Comparison of ENCODE assay signal across 20 cellular contexts in genomic region chr5:143364061-143364460, GRCh38. TPM values are rescaled to one million over a fixed set of nuclear protein-coding genes. Genes with fewer than 3 reads are reported as not detected.
DNase-seq lines count a peak whose midpoint lies in the region; ATAC-seq lines count a peak whose summit lies in the region.
"Had no signal": no experiment of that assay in that cellular context is flagged by ENCODE, and none has a peak within 500 bp of the region (broad histone marks: within the 10 kb centered on the region; RNA-seq: fewer than 3 reads in every experiment).

No MANE protein-coding gene starts in this region.

- no peaks in the 10 kb centered on the region for H3K27me3 Mint-ChIP-seq in stimulated activated naive CD8-positive, alpha-beta T cell treated with anti-CD3 and anti-CD28 coated beads, Interleukin-15, Interleukin-2, amounts not matched to agents 100 ng/mL and 50 ng/mL, for 24 hours
- no peaks in the 10 kb centered on the region for H3K27me3 Mint-ChIP-seq in stimulated activated naive CD8-positive, alpha-beta T cell treated with anti-CD3 and anti-CD28 coated beads, Interleukin-15, amount 100 ng/mL, for 72 hours
- H3K27me3 Mint-ChIP-seq in T-cell (no peaks in the 10 kb centered on the region), immature natural killer cell (ENCODE audit: low read depth in 3 of 3) (peaks cover 0 to 5% (median 2%) of the 10 kb centered on the region in 3 donors)
- H3K27me3 Mint-ChIP-seq in CD4-positive, alpha-beta memory T cell, result no peaks in the 10 kb centered on the region
- H3K27me3 Mint-ChIP-seq: IgD-negative memory B cell had no signal

- H3K36me3 ChIP-seq in CD4-positive, alpha-beta memory T cell (ENCODE audit: insufficient read depth, low read length), result no peaks in the 10 kb centered on the region
- H3K36me3 ChIP-seq: Peyer's patch had no signal

- intact Hi-C loops in CD4-positive, alpha-beta memory T cell (cut with micrococcal nuclease), result no loop called here

- no peak for ATAC-seq in stimulated activated naive CD8-positive, alpha-beta T cell treated with anti-CD3 and anti-CD28 coated beads, Interleukin-15, amount 100 ng/mL, for 72 hours
- ATAC-seq in T-cell (replicated peaks in 1 of 4) (no peak), HG02852 (IDR thresholded peaks at IDR 0.05; ENCODE audit: unreplicated experiment) (no peak)
- ATAC-seq: SK-N-SH treated with all-trans-retinoic acid at 6 μM for 48 hours had no signal

- H3K4me3 Mint-ChIP-seq in stimulated activated naive CD8-positive, alpha-beta T cell treated with anti-CD3 and anti-CD28 coated beads, Interleukin-15, Interleukin-2, amounts not matched to agents 100 ng/mL and 50 ng/mL, for 24 hours, result no peak overlapping the region
- H3K4me3 Mint-ChIP-seq in stimulated activated naive CD8-positive, alpha-beta T cell treated with anti-CD3 and anti-CD28 coated beads, Interleukin-15, amount 100 ng/mL, for 72 hours, result no peak overlapping the region
- H3K4me3 Mint-ChIP-seq in T-cell (peak overlapping the region in 1 of 3 donors; percentile 49), immature natural killer cell (peak overlapping the region in 3 of 5 donors; percentile 8 to 26 (median 20))
- H3K4me3 Mint-ChIP-seq in CD4-positive, alpha-beta memory T cell, result peak overlapping the region in 3 of 8 donors; percentile 34 to 53 (median 44)

- peaks cover 63% of the 10 kb centered on the region for H3K36me3 Mint-ChIP-seq in stimulated activated naive CD8-positive, alpha-beta T cell treated with anti-CD3 and anti-CD28 coated beads, Interleukin-15, Interleukin-2, amounts not matched to agents 100 ng/mL and 50 ng/mL, for 24 hours (ENCODE audit: low read depth)
- H3K36me3 Mint-ChIP-seq in T-cell (peaks cover 54% of the 10 kb centered on the region), immature natural killer cell (peaks cover 3 to 6% (median 5%) of the 10 kb centered on the region in 3 donors)
- H3K36me3 Mint-ChIP-seq in CD4-positive, alpha-beta memory T cell, result peaks cover 40 to 48% of the 10 kb centered on the region in 2 donors

- H3K27me3 ChIP-seq in CD4-positive, alpha-beta memory T cell (ENCODE audit: insufficient read depth, low read length), result no peaks in the 10 kb centered on the region
- H3K27me3 ChIP-seq: Peyer's patch had no signal

- no peak for DNase-seq in stimulated activated naive CD8-positive, alpha-beta T cell treated with anti-CD3 and anti-CD28 coated beads, Interleukin-15, amount 100 ng/mL, for 72 hours
- no peak for DNase-seq in T-cell
- DNase-seq in immature natural killer cell, result no peak
- DNase-seq in CD4-positive, alpha-beta memory T cell, result no peak
- no peak for DNase-seq in D341Med (ENCODE audit: low spot score)
- DNase-seq: EL, GF-D8, MM.1S, NCI-H1092, NCI-H1436, NCI-H187 treated with DMSO at 0.1 percent for 48 hours, NCI-H510A treated with DMSO at 0.1 percent for 48 hours, NCI-H774, Peyer's patch, T-helper 1 cell had no signal

- peaks cover 19% of the 10 kb centered on the region for H3K9me3 Mint-ChIP-seq in stimulated activated naive CD8-positive, alpha-beta T cell treated with anti-CD3 and anti-CD28 coated beads, Interleukin-15, Interleukin-2, amounts not matched to agents 100 ng/mL and 50 ng/mL, for 24 hours
- peaks cover 9 to 18% of the 10 kb centered on the region in 2 donors for H3K9me3 Mint-ChIP-seq in stimulated activated naive CD8-positive, alpha-beta T cell treated with anti-CD3 and anti-CD28 coated beads, Interleukin-15, amount 100 ng/mL, for 72 hours
- H3K9me3 Mint-ChIP-seq in T-cell (peaks cover 5 to 21% (median 6%) of the 10 kb centered on the region in 3 donors), immature natural killer cell (no peaks in the 10 kb centered on the region)
- peaks cover 0 to 18% (median 8%) of the 10 kb centered on the region in 8 donors for H3K9me3 Mint-ChIP-seq in CD4-positive, alpha-beta memory T cell

- H3K27ac ChIP-seq in CD4-positive, alpha-beta memory T cell (ENCODE audit: low read depth, low read length), result no peak overlapping the region
- H3K27ac ChIP-seq: C4-2B, Peyer's patch had no signal

- POLR2A ChIA-PET in T-cell (lab: Charles Lee), result no interaction called here
- POLR2A ChIA-PET in CD4-positive, alpha-beta memory T cell (lab: Charles Lee; ENCODE audit: partially characterized antibody), result interaction anchor here (1.0 to 1.1 kb wide), 2 partner anchors 10 to 11 kb away, joined by 3 read pairs; no protein-coding TSS in a partner anchor

- peaks cover 78% of the 10 kb centered on the region for H3K4me1 Mint-ChIP-seq in stimulated activated naive CD8-positive, alpha-beta T cell treated with anti-CD3 and anti-CD28 coated beads, Interleukin-15, Interleukin-2, amounts not matched to agents 100 ng/mL and 50 ng/mL, for 24 hours (ENCODE audit: low read depth)
- H3K4me1 Mint-ChIP-seq in stimulated activated naive CD8-positive, alpha-beta T cell treated with anti-CD3 and anti-CD28 coated beads, Interleukin-15, amount 100 ng/mL, for 72 hours, result peaks cover 65% of the 10 kb centered on the region
- peaks cover 85 to 88% (median 87%) of the 10 kb centered on the region in 3 donors for H3K4me1 Mint-ChIP-seq in T-cell
- peaks cover 92 to 99% of the 10 kb centered on the region in 2 donors for H3K4me1 Mint-ChIP-seq in immature natural killer cell
- peaks cover 61 to 95% (median 78%) of the 10 kb centered on the region in 4 donors for H3K4me1 Mint-ChIP-seq in CD4-positive, alpha-beta memory T cell

- CTCF ChIA-PET in T-cell (lab: Charles Lee), result interaction anchor here in 1 of 2 donors (0.5 to 0.6 kb wide), 2 partner anchors 82 to 520 kb away, joined by 4 to 5 read pairs; no protein-coding TSS in a partner anchor
- CTCF ChIA-PET in CD4-positive, alpha-beta memory T cell (lab: Charles Lee; ENCODE audit: partially characterized antibody), result no interaction called here

- peaks cover 83% of the 10 kb centered on the region for H3K4me1 ChIP-seq in CD4-positive, alpha-beta memory T cell (ENCODE audit: insufficient read depth, low read length)

- no peaks in the 10 kb centered on the region for H3K9me3 ChIP-seq in CD4-positive, alpha-beta memory T cell (ENCODE audit: control insufficient read depth in 1 of 2, low read length in 2 of 2)
- H3K9me3 ChIP-seq: Peyer's patch had no signal

- peak overlapping the region; percentile 66 for H3K27ac Mint-ChIP-seq in stimulated activated naive CD8-positive, alpha-beta T cell treated with anti-CD3 and anti-CD28 coated beads, Interleukin-15, Interleukin-2, amounts not matched to agents 100 ng/mL and 50 ng/mL, for 24 hours
- no peak overlapping the region for H3K27ac Mint-ChIP-seq in stimulated activated naive CD8-positive, alpha-beta T cell treated with anti-CD3 and anti-CD28 coated beads, Interleukin-15, amount 100 ng/mL, for 72 hours
- H3K27ac Mint-ChIP-seq in T-cell (peak overlapping the region; percentile 25 to 69), immature natural killer cell (peak overlapping the region in 2 of 6 donors; percentile 2 to 63)
- peak overlapping the region in 3 of 7 donors; percentile 13 to 72 (median 57) for H3K27ac Mint-ChIP-seq in CD4-positive, alpha-beta memory T cell
- H3K27ac Mint-ChIP-seq: IgD-negative memory B cell had no signal

- no peak overlapping the region for H3K4me3 ChIP-seq in CD4-positive, alpha-beta memory T cell (ENCODE audit: low read length in 2 of 2)
- H3K4me3 ChIP-seq: Peyer's patch had no signal

RNA-seq across cellular contexts. Expression of gene NR3C1, which starts 39.4 kb away (rescaled TPM):
- 100 to 1,000 TPM; 108 to 156 (median 122) TPM for total RNA-seq in T-cell
- polyA plus RNA-seq in immature natural killer cell, result 100 to 1,000 TPM in 1 of 3 donors, 10 to 100 TPM in 2; 87.3 to 142 (median 92.6) TPM
- 100 to 1,000 TPM; 161 to 164 TPM for total RNA-seq in CD4-positive, alpha-beta memory T cell
- 100 to 1,000 TPM in 1 of 2 donors, 10 to 100 TPM in 1; 92.0 to 125 TPM for polyA plus RNA-seq in CD4-positive, alpha-beta memory T cell

Comparison
In these comparisons a context has a peak if more than half of its experiments do, and no peak if none do; other contexts are left out.
1. H3K27ac Mint-ChIP-seq: peak in stimulated activated naive CD8-positive, alpha-beta T cell treated with anti-CD3 and anti-CD28 coated beads, Interleukin-15, Interleukin-2, amounts not matched to agents 100 ng/mL and 50 ng/mL, for 24 hours (single experiment) and T-cell (2 of 2); none in stimulated activated naive CD8-positive, alpha-beta T cell treated with anti-CD3 and anti-CD28 coated beads, Interleukin-15, amount 100 ng/mL, for 72 hours (0 of 2).
2. H3K4me3 Mint-ChIP-seq: peak in immature natural killer cell (3 of 5); none in stimulated activated naive CD8-positive, alpha-beta T cell treated with anti-CD3 and anti-CD28 coated beads, Interleukin-15, Interleukin-2, amounts not matched to agents 100 ng/mL and 50 ng/mL, for 24 hours (single experiment) and stimulated activated naive CD8-positive, alpha-beta T cell treated with anti-CD3 and anti-CD28 coated beads, Interleukin-15, amount 100 ng/mL, for 72 hours (0 of 2).